ENCODE assay signal across 8 cellular contexts in the genomic region with DNA sequence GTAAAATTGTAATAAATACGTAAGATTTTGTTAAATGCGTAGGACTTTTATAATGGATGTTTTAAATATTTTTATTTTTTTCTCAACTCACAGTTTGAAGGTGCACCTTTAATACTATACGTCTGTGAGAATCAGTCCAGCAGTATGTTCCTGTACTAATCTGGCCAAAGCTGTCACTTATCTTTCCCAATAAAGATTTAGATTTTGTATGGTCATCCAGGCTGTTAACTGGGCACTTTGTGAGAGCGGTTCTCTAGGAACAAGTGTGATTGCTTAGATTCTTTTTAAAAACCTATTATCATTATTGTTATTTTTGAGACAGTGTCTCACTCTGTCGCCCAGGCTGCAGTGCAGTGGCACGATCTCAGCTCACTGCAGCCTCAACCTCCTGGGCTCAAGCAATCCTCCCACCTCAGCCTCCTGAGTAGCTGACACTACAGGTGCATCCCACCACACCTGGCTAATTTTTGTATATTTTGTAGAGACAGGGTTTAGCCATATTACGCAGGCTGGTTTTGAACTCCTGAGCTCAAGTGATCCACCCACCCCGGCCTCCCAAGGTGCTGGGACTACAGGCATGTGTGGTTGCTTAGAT. TPM values are rescaled to one million over a fixed set of nuclear protein-coding genes. Genes with fewer than 3 reads are reported as not detected.
DNase-seq lines count a peak whose midpoint lies in the region; ATAC-seq and TF ChIP-seq lines count a peak whose summit lies in the region.

No MANE protein-coding gene starts in this region.

- peaks cover 2% of the 10 kb centered on the region; the same call in 1 of the 2 replicates for H3K4me1 ChIP-seq in SJCRH30
- H3K4me1 ChIP-seq in prostate gland (replicated peaks) = no peaks in the 10 kb centered on the region

- no peaks in the 10 kb centered on the region for H3K9me3 ChIP-seq in SJCRH30 (replicated peaks)
- no peaks in the 10 kb centered on the region for H3K9me3 ChIP-seq in prostate gland

- WGBS in prostate gland = 68% methylated on average over 8 of the region's 8 CpGs

- ATAC-seq in HG03039 (IDR thresholded peaks at IDR 0.05; ENCODE audit: unreplicated experiment) = no peak
- ATAC-seq in GM18858 (IDR thresholded peaks at IDR 0.05; ENCODE audit: unreplicated experiment) = no peak

- H3K36me3 ChIP-seq in GM06990 (ENCODE audit: control insufficient read depth, insufficient read depth, low read length) (peaks cover 2% of the 10 kb centered on the region), SJCRH30 (no peaks in the 10 kb centered on the region), prostate gland (no peaks in the 10 kb centered on the region)

- TF ChIP-seq CTCF in GM06990 (IDR thresholded peaks at IDR 0.05; ENCODE audit: insufficient read depth, low read length, poor library complexity, severe bottlenecking) = no peak
- TF ChIP-seq CTCF in epithelial cell of proximal tubule (conservative IDR thresholded peaks at IDR 0.05; ENCODE audit: low read depth, low read length) = no peak
- TF ChIP-seq CTCF in prostate gland (IDR thresholded peaks at IDR 0.05) = no peak

- H3K27ac ChIP-seq in SJCRH30 (peak overlapping the region; percentile 83), prostate gland (peak overlapping the region in 1 of 2 donors; percentile 71)

- no peaks in the 10 kb centered on the region for H3K27me3 ChIP-seq in GM06990 (replicated peaks; ENCODE audit: control insufficient read depth, insufficient read depth, low read length)
- H3K27me3 ChIP-seq in SJCRH30 = no peaks in the 10 kb centered on the region
- no peaks in the 10 kb centered on the region for H3K27me3 ChIP-seq in prostate gland (replicated peaks; ENCODE audit: insufficient read depth)

- no peak for DNase-seq in GM06990 (ENCODE audit: extremely low read depth, insufficient read length)
- DNase-seq in SJCRH30 = no peak
- DNase-seq in epithelial cell of proximal tubule (ENCODE audit: low read depth) = no peak
- no peak for DNase-seq in prostate gland (ENCODE audit: low spot score)
- DNase-seq in iPS-NIHi11 (ENCODE audit: low spot score) = no peak
- DNase-seq in islet precursor cell = no peak

- TF ChIP-seq POLR2A in prostate gland (IDR thresholded peaks at IDR 0.05) = no peak

- H3K4me3 ChIP-seq in GM06990 (replicated peaks; ENCODE audit: low read depth, low read length) = peak overlapping the region; percentile 89
- peak overlapping the region; percentile 81 for H3K4me3 ChIP-seq in SJCRH30
- peak overlapping the region; percentile 74 for H3K4me3 ChIP-seq in epithelial cell of proximal tubule (ENCODE audit: low read depth, low read length)
- peak overlapping the region; percentile 49 to 64 for H3K4me3 ChIP-seq in prostate gland

- intact Hi-C loops in prostate gland (cut with DNase I) = no loop called here

RNA-seq across cellular contexts. Expression of gene DCBLD1, which starts 1.7 kb away (rescaled TPM):
- 6.8 and 7.4 TPM in 2 replicates for total RNA-seq in SJCRH30 (2014; rRNA removed; shearing (Covaris generic))
- total RNA-seq in epithelial cell of proximal tubule (6.1 and 23.7 TPM in 2 replicates), prostate gland (10 to 100 TPM in 1 of 2 donors, 1 to 10 TPM in 1; 8.8 to 17.6 TPM)

RNA-seq across cellular contexts. Expression of gene ROS1, which starts 58.4 kb away (rescaled TPM):
- 0.05 and 0.10 TPM in 2 replicates for total RNA-seq in SJCRH30 (2014; rRNA removed; shearing (Covaris generic))
- total RNA-seq in epithelial cell of proximal tubule = not detected in 2 replicates
- under 1 TPM; 0.23 to 0.34 TPM for total RNA-seq in prostate gland
